In genomic region chr17:14557482-14557881, GRCh38 we compare ENCODE assay signal across 2 cellular contexts.
TF ChIP-seq lines count a peak whose summit lies in the region.

No MANE protein-coding gene starts in this region.

TF ChIP-seq in A549, 52 proteins besides CTCF, POLR2A, EP300 and RAD21 (continued from another document):
- TF ChIP-seq BCL3 (IDR thresholded peaks at IDR 0.05): no peak
- TF ChIP-seq NPAS2 (CRISPR knock-in tag; IDR thresholded peaks at IDR 0.05; ENCODE audit: borderline replicate concordance): no peak
- TF ChIP-seq PHF8 (IDR thresholded peaks at IDR 0.05; ENCODE audit: borderline replicate concordance, low read depth): no peak
- TF ChIP-seq, protein P1, sequence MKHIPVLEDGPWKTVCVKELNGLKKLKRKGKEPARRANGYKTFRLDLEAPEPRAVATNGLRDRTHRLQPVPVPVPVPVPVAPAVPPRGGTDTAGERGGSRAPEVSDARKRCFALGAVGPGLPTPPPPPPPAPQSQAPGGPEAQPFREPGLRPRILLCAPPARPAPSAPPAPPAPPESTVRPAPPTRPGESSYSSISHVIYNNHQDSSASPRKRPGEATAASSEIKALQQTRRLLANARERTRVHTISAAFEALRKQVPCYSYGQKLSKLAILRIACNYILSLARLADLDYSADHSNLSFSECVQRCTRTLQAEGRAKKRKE (CRISPR knock-in tag; IDR thresholded peaks at IDR 0.05; ENCODE audit: low read depth): no peak
- no peak for TF ChIP-seq HEYL (CRISPR knock-in tag; IDR thresholded peaks at IDR 0.05)
- TF ChIP-seq, protein P2, sequence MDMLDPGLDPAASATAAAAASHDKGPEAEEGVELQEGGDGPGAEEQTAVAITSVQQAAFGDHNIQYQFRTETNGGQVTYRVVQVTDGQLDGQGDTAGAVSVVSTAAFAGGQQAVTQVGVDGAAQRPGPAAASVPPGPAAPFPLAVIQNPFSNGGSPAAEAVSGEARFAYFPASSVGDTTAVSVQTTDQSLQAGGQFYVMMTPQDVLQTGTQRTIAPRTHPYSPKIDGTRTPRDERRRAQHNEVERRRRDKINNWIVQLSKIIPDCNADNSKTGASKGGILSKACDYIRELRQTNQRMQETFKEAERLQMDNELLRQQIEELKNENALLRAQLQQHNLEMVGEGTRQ (IDR thresholded peaks at IDR 0.05): no peak
- no peak for TF ChIP-seq POLR2AphosphoS2 (conservative IDR thresholded peaks at IDR 0.05; ENCODE audit: low read length)
- no peak for TF ChIP-seq E2F6 (IDR thresholded peaks at IDR 0.05; ENCODE audit: borderline replicate concordance, low read depth)
- TF ChIP-seq KDM5A (IDR thresholded peaks at IDR 0.05): no peak
- no peak for TF ChIP-seq JUN (IDR thresholded peaks at IDR 0.05)
- TF ChIP-seq, protein P3, sequence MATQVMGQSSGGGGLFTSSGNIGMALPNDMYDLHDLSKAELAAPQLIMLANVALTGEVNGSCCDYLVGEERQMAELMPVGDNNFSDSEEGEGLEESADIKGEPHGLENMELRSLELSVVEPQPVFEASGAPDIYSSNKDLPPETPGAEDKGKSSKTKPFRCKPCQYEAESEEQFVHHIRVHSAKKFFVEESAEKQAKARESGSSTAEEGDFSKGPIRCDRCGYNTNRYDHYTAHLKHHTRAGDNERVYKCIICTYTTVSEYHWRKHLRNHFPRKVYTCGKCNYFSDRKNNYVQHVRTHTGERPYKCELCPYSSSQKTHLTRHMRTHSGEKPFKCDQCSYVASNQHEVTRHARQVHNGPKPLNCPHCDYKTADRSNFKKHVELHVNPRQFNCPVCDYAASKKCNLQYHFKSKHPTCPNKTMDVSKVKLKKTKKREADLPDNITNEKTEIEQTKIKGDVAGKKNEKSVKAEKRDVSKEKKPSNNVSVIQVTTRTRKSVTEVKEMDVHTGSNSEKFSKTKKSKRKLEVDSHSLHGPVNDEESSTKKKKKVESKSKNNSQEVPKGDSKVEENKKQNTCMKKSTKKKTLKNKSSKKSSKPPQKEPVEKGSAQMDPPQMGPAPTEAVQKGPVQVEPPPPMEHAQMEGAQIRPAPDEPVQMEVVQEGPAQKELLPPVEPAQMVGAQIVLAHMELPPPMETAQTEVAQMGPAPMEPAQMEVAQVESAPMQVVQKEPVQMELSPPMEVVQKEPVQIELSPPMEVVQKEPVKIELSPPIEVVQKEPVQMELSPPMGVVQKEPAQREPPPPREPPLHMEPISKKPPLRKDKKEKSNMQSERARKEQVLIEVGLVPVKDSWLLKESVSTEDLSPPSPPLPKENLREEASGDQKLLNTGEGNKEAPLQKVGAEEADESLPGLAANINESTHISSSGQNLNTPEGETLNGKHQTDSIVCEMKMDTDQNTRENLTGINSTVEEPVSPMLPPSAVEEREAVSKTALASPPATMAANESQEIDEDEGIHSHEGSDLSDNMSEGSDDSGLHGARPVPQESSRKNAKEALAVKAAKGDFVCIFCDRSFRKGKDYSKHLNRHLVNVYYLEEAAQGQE (IDR thresholded peaks at IDR 0.05): no peak
- no peak for TF ChIP-seq HOXB13 (CRISPR knock-in tag; IDR thresholded peaks at IDR 0.05; ENCODE audit: low read depth)
- TF ChIP-seq BHLHE40 (IDR thresholded peaks at IDR 0.05; ENCODE audit: low read depth, low read length): no peak
- TF ChIP-seq RARB (CRISPR knock-in tag; IDR thresholded peaks at IDR 0.05): no peak
- no peak for TF ChIP-seq RFX5 (IDR thresholded peaks at IDR 0.05)

TF ChIP-seq in K562, 482 proteins besides CTCF, POLR2A, EP300 and RAD21 (continued from another document):
- TF ChIP-seq, protein P4, sequence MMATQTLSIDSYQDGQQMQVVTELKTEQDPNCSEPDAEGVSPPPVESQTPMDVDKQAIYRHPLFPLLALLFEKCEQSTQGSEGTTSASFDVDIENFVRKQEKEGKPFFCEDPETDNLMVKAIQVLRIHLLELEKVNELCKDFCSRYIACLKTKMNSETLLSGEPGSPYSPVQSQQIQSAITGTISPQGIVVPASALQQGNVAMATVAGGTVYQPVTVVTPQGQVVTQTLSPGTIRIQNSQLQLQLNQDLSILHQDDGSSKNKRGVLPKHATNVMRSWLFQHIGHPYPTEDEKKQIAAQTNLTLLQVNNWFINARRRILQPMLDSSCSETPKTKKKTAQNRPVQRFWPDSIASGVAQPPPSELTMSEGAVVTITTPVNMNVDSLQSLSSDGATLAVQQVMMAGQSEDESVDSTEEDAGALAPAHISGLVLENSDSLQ (IDR thresholded peaks at IDR 0.05): peak; percentile 83
- TF ChIP-seq GABPA (tag; conservative IDR thresholded peaks at IDR 0.05; ENCODE audit: low read depth): 0 out of 2 replicates have a peak, but pooled peaks have one; percentile 19
